In genomic region chr1:59856725-59857338, GRCh38 we compare ENCODE assay signal across 15 cellular contexts. TPM values are rescaled to one million over a fixed set of nuclear protein-coding genes. Genes with fewer than 3 reads are reported as not detected.
DNase-seq lines count a peak whose midpoint lies in the region; ATAC-seq and TF ChIP-seq lines count a peak whose summit lies in the region.
"Had no signal": no experiment of that assay in that cellular context is flagged by ENCODE, and none has a peak within 500 bp of the region (broad histone marks: within the 10 kb centered on the region; RNA-seq: fewer than 3 reads in every experiment).

No MANE protein-coding gene starts in this region.

- H3K36me3 Mint-ChIP-seq in mesothelial cell of epicardium, result peaks cover 21% of the 10 kb centered on the region

- no peaks in the 10 kb centered on the region for H3K36me3 ChIP-seq in vagina

- no peaks in the 10 kb centered on the region for H3K9me3 ChIP-seq in vagina

- H3K27me3 ChIP-seq in foreskin keratinocyte (no peaks in the 10 kb centered on the region), vagina (no peaks in the 10 kb centered on the region)

- intact Hi-C loops in vagina (cut with DNase I), result no loop called here

- H3K4me3 ChIP-seq in vagina, result no peak overlapping the region

- H3K9me3 Mint-ChIP-seq in mesothelial cell of epicardium, result peaks cover 13% of the 10 kb centered on the region
- H3K9me3 Mint-ChIP-seq: activated naive CD4-positive, alpha-beta T cell treated with anti-CD3 and anti-CD28 coated beads, Interleukin-2, amount 50 U/mL, for 24 hours had no signal

- H3K27ac Mint-ChIP-seq in mesothelial cell of epicardium, result peak overlapping the region; percentile 9
- H3K27ac Mint-ChIP-seq: activated B cell treated with CpG ODN at 0.5 μM for 24 hours; activated naive CD4-positive, alpha-beta T cell treated with anti-CD3 and anti-CD28 coated beads, Interleukin-2, amount 50 U/mL, for 24 hours had no signal

- no peaks in the 10 kb centered on the region for H3K4me1 Mint-ChIP-seq in mesothelial cell of epicardium
- H3K4me1 Mint-ChIP-seq: activated B cell treated with CpG ODN at 0.5 μM for 24 hours; activated naive CD4-positive, alpha-beta T cell treated with anti-CD3 and anti-CD28 coated beads, Interleukin-2, amount 50 U/mL, for 24 hours had no signal

- no peak for TF ChIP-seq CTCF in foreskin keratinocyte (conservative IDR thresholded peaks at IDR 0.05)
- TF ChIP-seq CTCF in mesothelial cell of epicardium (IDR thresholded peaks at IDR 0.05; ENCODE audit: unreplicated experiment), result no peak
- no peak for TF ChIP-seq CTCF in vagina (IDR thresholded peaks at IDR 0.05)

- no peak for TF ChIP-seq POLR2A in vagina (IDR thresholded peaks at IDR 0.05)

- H3K27me3 Mint-ChIP-seq in mesothelial cell of epicardium (ENCODE audit: low read depth), result no peaks in the 10 kb centered on the region
- H3K27me3 Mint-ChIP-seq: activated B cell treated with CpG ODN at 0.5 μM for 24 hours; activated naive CD4-positive, alpha-beta T cell treated with anti-CD3 and anti-CD28 coated beads, Interleukin-2, amount 50 U/mL, for 24 hours had no signal

- peak; percentile 69 for DNase-seq in DMS153 treated with DMSO at 0.1 percent for 48 hours (lab: John Stamatoyannopoulos, UW; ENCODE audit: unreplicated experiment)
- peak; percentile 73 for DNase-seq in NCI-H510A treated with DMSO at 0.1 percent for 48 hours (lab: John Stamatoyannopoulos, UW)
- DNase-seq in foreskin keratinocyte, result peak in 1 of 2 donors; percentile 16
- no peak for DNase-seq in mesothelial cell of epicardium (ENCODE audit: low spot score in 2 of 2, unreplicated experiment in 2 of 2)
- no peak for DNase-seq in activated naive CD4-positive, alpha-beta T cell (lab: John Stamatoyannopoulos, UW)
- no peak for DNase-seq in epidermal melanocyte (ENCODE audit: insufficient read length, low spot score)
- DNase-seq in vagina (ENCODE audit: extremely low spot score in 2 of 2), result no peak
- DNase-seq: activated B cell treated with CpG ODN at 0.5 μM for 24 hours; cerebellar nuclear complex; erythroblast; NCI-H1694 treated with DMSO at 0.1 percent for 48 hours; NK-92 treated with Interleukin-12 subunit alpha and Interleukin-12 subunit beta, amount 100 ng/mL, for 24 hours had no signal

- H3K27ac ChIP-seq in foreskin keratinocyte (no peak overlapping the region), vagina (no peak overlapping the region)

- H3K4me3 Mint-ChIP-seq in mesothelial cell of epicardium, result no peak overlapping the region
- H3K4me3 Mint-ChIP-seq: activated B cell treated with CpG ODN at 0.5 μM for 24 hours; activated naive CD4-positive, alpha-beta T cell treated with anti-CD3 and anti-CD28 coated beads, Interleukin-2, amount 50 U/mL, for 24 hours had no signal

- H3K4me1 ChIP-seq in foreskin keratinocyte, result no peaks in the 10 kb centered on the region
- no peaks in the 10 kb centered on the region for H3K4me1 ChIP-seq in vagina

- ATAC-seq in foreskin keratinocyte (peak; percentile 51), HG03196 (IDR thresholded peaks at IDR 0.05; ENCODE audit: unreplicated experiment) (no peak)

RNA-seq across cellular contexts. Expression of gene HOOK1, which starts 42.1 kb away (rescaled TPM):
- total RNA-seq in foreskin keratinocyte (6.3 and 8.7 TPM in 2 replicates), mesothelial cell of epicardium (57.2 to 73.7 TPM (median 67.6 TPM) in 3 replicates), vagina (24.6 TPM)
- 1.3 and 1.9 TPM in 2 replicates for polyA plus RNA-seq in foreskin keratinocyte
- total RNA-seq: SK-MEL-5 had no signal

Comparison
In these comparisons a context has a peak if more than half of its experiments do, and no peak if none do; other contexts are left out.
1. DNase-seq: peak in DMS153 treated with DMSO at 0.1 percent for 48 hours (single experiment) and NCI-H510A treated with DMSO at 0.1 percent for 48 hours (single experiment); none in mesothelial cell of epicardium (0 of 2), activated naive CD4-positive, alpha-beta T cell (0 of 4), epidermal melanocyte (single experiment) and vagina (0 of 2).